Comparison of ENCODE assay signal across 22 cellular contexts in genomic region chr2:118417417-118418125, GRCh38.
DNase-seq lines count a peak whose midpoint lies in the region; ATAC-seq and TF ChIP-seq lines count a peak whose summit lies in the region.
"Had no signal": no experiment of that assay in that cellular context is flagged by ENCODE, and none has a peak within 500 bp of the region (broad histone marks: within the 10 kb centered on the region; RNA-seq: fewer than 3 reads in every experiment).

No MANE protein-coding gene starts in this region.

- TF ChIP-seq CTCF in fibroblast of lung (conservative IDR thresholded peaks at IDR 0.05 in 1 of 2, IDR thresholded peaks at IDR 0.05 in 1 of 2; ENCODE audit: low read depth in 1 of 2, low read length in 2 of 2) (no peak), osteoblast (IDR thresholded peaks at IDR 0.05; ENCODE audit: extremely low read depth, low read depth, low read length) (no peak), body of pancreas (IDR thresholded peaks at IDR 0.05) (no peak)

- H4K20me1 ChIP-seq in fibroblast of lung (ENCODE audit: control insufficient read depth, extremely low read depth, insufficient read depth, low read length) (no peaks in the 10 kb centered on the region), osteoblast (ENCODE audit: insufficient read depth, low read length) (no peaks in the 10 kb centered on the region)

- no peak overlapping the region for H3K27ac ChIP-seq in fibroblast of lung (ENCODE audit: insufficient read depth, low read length)
- no peak overlapping the region for H3K27ac ChIP-seq in osteoblast (ENCODE audit: low read depth, low read length)
- no peak overlapping the region for H3K27ac ChIP-seq in body of pancreas
- H3K27ac ChIP-seq: ascending aorta, tibial artery had no signal

- no peak overlapping the region for H2AFZ ChIP-seq in fibroblast of lung (ENCODE audit: low read length)
- peak overlapping the region; percentile 57 for H2AFZ ChIP-seq in osteoblast (ENCODE audit: low read length)

- no peaks in the 10 kb centered on the region for H3K27me3 ChIP-seq in fibroblast of lung (ENCODE audit: control insufficient read depth, insufficient read depth, low read length)
- no peaks in the 10 kb centered on the region for H3K27me3 ChIP-seq in osteoblast (ENCODE audit: insufficient read depth, low read length)
- no peaks in the 10 kb centered on the region for H3K27me3 ChIP-seq in body of pancreas
- H3K27me3 ChIP-seq: ascending aorta had no signal

- H3K36me3 ChIP-seq in fibroblast of lung (ENCODE audit: control insufficient read depth, insufficient read depth, low read length) (no peaks in the 10 kb centered on the region), osteoblast (ENCODE audit: insufficient read depth, low read length) (no peaks in the 10 kb centered on the region), body of pancreas (replicated peaks in 1 of 2; ENCODE audit: insufficient read depth in 1 of 2, low read depth in 2 of 2) (no peaks in the 10 kb centered on the region)
- H3K36me3 ChIP-seq: ascending aorta, tibial artery had no signal

- no peak overlapping the region for H3K9ac ChIP-seq in fibroblast of lung (ENCODE audit: insufficient read depth, low read length)

- no peak overlapping the region for H3K4me2 ChIP-seq in fibroblast of lung (ENCODE audit: extremely low read depth, insufficient read depth, low read length)
- H3K4me2 ChIP-seq in osteoblast (ENCODE audit: insufficient read depth, low read length): peak overlapping the region; percentile 71

- 78 to 79% methylated on average over 4 of the region's 4 CpGs for WGBS in body of pancreas, 2 donors

- H3K79me2 ChIP-seq in fibroblast of lung (ENCODE audit: control insufficient read depth, insufficient read depth, low read length) (no peaks in the 10 kb centered on the region), osteoblast (ENCODE audit: insufficient read depth, low read length) (no peaks in the 10 kb centered on the region)

- no peaks in the 10 kb centered on the region for H3K9me3 ChIP-seq in fibroblast of lung (ENCODE audit: control insufficient read depth, insufficient read depth, low read depth, low read length)
- H3K9me3 ChIP-seq in osteoblast (ENCODE audit: low read depth, low read length): no peaks in the 10 kb centered on the region
- no peaks in the 10 kb centered on the region for H3K9me3 ChIP-seq in body of pancreas
- H3K9me3 ChIP-seq: ascending aorta, tibial artery had no signal

- no peaks in the 10 kb centered on the region for H3K4me1 ChIP-seq in fibroblast of lung (ENCODE audit: control insufficient read depth, extremely low read depth, insufficient read depth, low read length)
- peaks cover 7% of the 10 kb centered on the region for H3K4me1 ChIP-seq in osteoblast (ENCODE audit: insufficient read depth, low read length)
- H3K4me1 ChIP-seq in body of pancreas: no peaks in the 10 kb centered on the region
- H3K4me1 ChIP-seq: ascending aorta, tibial artery had no signal

- peak; percentile 16 for DNase-seq in EH (ENCODE audit: low read depth)
- peak; percentile 46 for DNase-seq in RKO (ENCODE audit: low spot score)
- DNase-seq in fibroblast of lung (ENCODE audit: low read depth in 2 of 2): peak; percentile 8 to 79
- DNase-seq in osteoblast (ENCODE audit: insufficient read length, low spot score, missing footprints): peak; percentile 50
- DNase-seq in body of pancreas: no peak
- DNase-seq in NCI-H510A treated with DMSO at 0.1 percent for 48 hours (lab: John Stamatoyannopoulos, UW): no peak
- no peak for DNase-seq in NCI-H748 (lab: John Stamatoyannopoulos, UW; ENCODE audit: unreplicated experiment)
- DNase-seq: activated CD4-positive, alpha-beta T cell treated with anti-CD3 and anti-CD28 coated beads, Interleukin-2, amount 50 U/mL, for 48 hours; activated naive CD4-positive, alpha-beta T cell treated with anti-CD3 and anti-CD28 coated beads, Interleukin-2, amount 10 ng/mL, durations not matched to agents 7 days and 5 days; activated T-cell treated with anti-CD3 and anti-CD28 coated beads for 4 hours; AML-193; DMS79 treated with DMSO at 0.1 percent for 48 hours; glutamatergic neuron; KBM-7; left ventricle myocardium superior; NCI-H1105 treated with DMSO at 0.1 percent for 48 hours; NCI-H2107; NCI-H524 treated with DMSO at 0.1 percent for 48 hours; tibial artery had no signal

- H3K4me3 ChIP-seq in fibroblast of lung (replicated peaks in 1 of 4; ENCODE audit: control extremely low read depth in 1 of 4, insufficient read depth in 1 of 4, low read depth in 3 of 4, low read length in 4 of 4) (no peak overlapping the region), osteoblast (ENCODE audit: insufficient read depth, low read length) (peak overlapping the region; percentile 48), body of pancreas (no peak overlapping the region)
- H3K4me3 ChIP-seq: ascending aorta, tibial artery had no signal

- intact Hi-C loops in body of pancreas (cut with DNase I): no loop called here

- no peak for TF ChIP-seq POLR2A in body of pancreas (IDR thresholded peaks at IDR 0.05)

- ATAC-seq in body of pancreas (no peak), GM18868 (IDR thresholded peaks at IDR 0.05; ENCODE audit: unreplicated experiment) (no peak)
- ATAC-seq: left ventricle myocardium superior; stimulated activated effector memory CD8-positive, alpha-beta T cell treated with anti-CD3 and anti-CD28 coated beads, Interleukin-12 subunit alpha, Interleukin-12 subunit beta, amount 100 ng/mL, for 72 hours had no signal

Comparison
In these comparisons a context has a peak if more than half of its experiments do, and no peak if none do; other contexts are left out.
1. DNase-seq: peak in EH (single experiment), RKO (single experiment), fibroblast of lung (2 of 2) and osteoblast (single experiment); none in body of pancreas (0 of 4), NCI-H510A treated with DMSO at 0.1 percent for 48 hours (single experiment) and NCI-H748 (single experiment).